Comparison of ENCODE assay signal across 22 cellular contexts in genomic region chr2:223648755-223649154, GRCh38. TPM values are rescaled to one million over a fixed set of nuclear protein-coding genes. Genes with fewer than 3 reads are reported as not detected.
"Had no signal": no experiment of that assay in that cellular context is flagged by ENCODE, and none has a peak within 500 bp of the region (broad histone marks: within the 10 kb centered on the region; RNA-seq: fewer than 3 reads in every experiment).

No MANE protein-coding gene starts in this region.

- H3K4me2 ChIP-seq: SK-N-SH had no signal

- H3K9me2 ChIP-seq: SK-N-SH had no signal

- H3K36me3 ChIP-seq: SJSA1 had no signal

- H3K4me1 ChIP-seq: SJSA1 had no signal

- H3K4me3 ChIP-seq: SJSA1 had no signal

- H3K27ac ChIP-seq: SJSA1 had no signal

- H3K9me3 ChIP-seq: SJSA1, SK-N-SH had no signal

- DNase-seq: KBM-7, MV-4-11, NCI-H1048, NCI-H1105, NCI-H1436 treated with DMSO at 0.1 percent for 48 hours, NCI-H1694, NCI-H187 treated with DMSO at 0.1 percent for 48 hours, NCI-H2029 treated with DMSO at 0.1 percent for 48 hours, NCI-H2107, NCI-H2171 treated with DMSO at 0.1 percent for 48 hours, NCI-H345, NCI-H446 treated with DMSO at 0.1 percent for 48 hours, NCI-H510A treated with DMSO at 0.1 percent for 48 hours, NCI-H526, NCI-H748 treated with DMSO at 0.1 percent for 48 hours, PC-3, SHP77 treated with DMSO at 0.1 percent for 48 hours, SK-N-SH, T-helper 1 cell had no signal

RNA-seq across cellular contexts. Expression of gene SCG2, which starts 46.6 kb away (rescaled TPM):
- total RNA-seq: HT-29, Right ventricle myocardium inferior had no signal
